ENCODE assay signal across 11 cellular contexts in the genomic region with DNA sequence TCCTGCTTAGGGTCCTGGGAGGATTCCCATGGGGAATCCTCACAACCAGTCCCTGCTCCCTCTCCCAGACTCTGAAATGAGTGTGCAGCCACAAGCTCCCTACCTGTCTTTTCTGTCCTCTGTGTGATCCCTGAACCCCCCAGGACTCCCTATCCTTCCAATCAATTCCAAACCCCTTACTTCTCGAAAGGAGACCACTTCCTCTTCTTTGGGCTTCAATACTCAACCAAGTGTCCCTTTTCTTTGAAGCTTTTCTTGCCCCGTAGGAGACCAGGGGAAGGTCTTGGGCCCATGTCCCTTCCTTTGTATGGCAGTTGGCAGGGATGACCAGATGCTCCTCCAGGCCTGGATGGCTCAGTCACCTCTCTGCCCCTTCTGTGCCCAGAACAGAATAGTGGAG. TPM values are rescaled to one million over a fixed set of nuclear protein-coding genes. Genes with fewer than 3 reads are reported as not detected.
A peak's percentile ranks its signal among the peaks of the same experiment; 100 is the strongest.
DNase-seq lines count a peak whose midpoint lies in the region; ATAC-seq and TF ChIP-seq lines count a peak whose summit lies in the region.
"Had no signal": no experiment of that assay in that cellular context is flagged by ENCODE, and none has a peak within 500 bp of the region (broad histone marks: within the 10 kb centered on the region; RNA-seq: fewer than 3 reads in every experiment).

No MANE protein-coding gene starts in this region.

- H3K4me3 ChIP-seq in lung (peak overlapping the region; percentile 34), thoracic aorta (peak overlapping the region; percentile 78)

- H3K36me3 Mint-ChIP-seq in activated CD4-positive, alpha-beta memory T cell treated with anti-CD3 and anti-CD28 coated beads for 36 hours, result no peaks in the 10 kb centered on the region
- no peaks in the 10 kb centered on the region for H3K36me3 Mint-ChIP-seq in activated CD4-positive, alpha-beta memory T cell treated with anti-CD3 and anti-CD28 coated beads, Interleukin-2, amount 10 ng/mL, durations not matched to agents 7 days and 5 days (ENCODE audit: low read depth)
- H3K36me3 Mint-ChIP-seq in activated naive CD8-positive, alpha-beta T cell, result no peaks in the 10 kb centered on the region

- H3K9me3 ChIP-seq in lung (ENCODE audit: control insufficient read depth in 2 of 2, insufficient read depth in 1 of 2, low read length in 1 of 2) (no peaks in the 10 kb centered on the region), thoracic aorta (no peaks in the 10 kb centered on the region)

- H3K9me3 Mint-ChIP-seq in activated CD4-positive, alpha-beta memory T cell treated with anti-CD3 and anti-CD28 coated beads for 36 hours, result no peaks in the 10 kb centered on the region
- H3K9me3 Mint-ChIP-seq in activated CD4-positive, alpha-beta memory T cell treated with anti-CD3 and anti-CD28 coated beads, Interleukin-2, amount 10 ng/mL, durations not matched to agents 7 days and 5 days, result no peaks in the 10 kb centered on the region
- no peaks in the 10 kb centered on the region for H3K9me3 Mint-ChIP-seq in activated naive CD8-positive, alpha-beta T cell (ENCODE audit: low read depth)

- intact Hi-C loops in activated CD4-positive, alpha-beta memory T cell treated with anti-CD3 and anti-CD28 coated beads for 36 hours (cut with micrococcal nuclease), result no loop called here

- H3K4me1 ChIP-seq in lung (ENCODE audit: control insufficient read depth in 2 of 2, insufficient read depth in 2 of 2, low read length in 2 of 2), result peaks cover 0 to 3% of the 10 kb centered on the region in 2 donors
- H3K4me1 ChIP-seq in thoracic aorta (ENCODE audit: control insufficient read depth in 1 of 2, low read depth in 2 of 2), result peaks cover 47 to 84% of the 10 kb centered on the region in 2 donors

- DNase-seq in activated CD4-positive, alpha-beta memory T cell treated with anti-CD3 and anti-CD28 coated beads for 36 hours, result no peak
- DNase-seq in activated CD4-positive, alpha-beta memory T cell treated with anti-CD3 and anti-CD28 coated beads, Interleukin-2, amount 10 ng/mL, durations not matched to agents 7 days and 5 days, result no peak
- no peak for DNase-seq in lung (ENCODE audit: low spot score)
- DNase-seq in thoracic aorta (ENCODE audit: low spot score), result no peak
- DNase-seq in retina, result no peak
- no peak for DNase-seq in NCI-H2196 (lab: John Stamatoyannopoulos, UW; ENCODE audit: unreplicated experiment)
- no peak for DNase-seq in inferior parietal cortex (ENCODE audit: extremely low spot score)
- DNase-seq: NCI-H1694 treated with DMSO at 0.1 percent for 48 hours had no signal

- H3K27ac ChIP-seq in lung (ENCODE audit: low read depth in 1 of 2, low read length in 1 of 2) (peak overlapping the region in 1 of 2 donors; percentile 48), thoracic aorta (peak overlapping the region; percentile 99 to 100)

- TF ChIP-seq CTCF in lung (IDR thresholded peaks at IDR 0.05; ENCODE audit: control extremely low read depth, extremely low read depth) (no peak), thoracic aorta (IDR thresholded peaks at IDR 0.05) (no peak)

- H3K27me3 Mint-ChIP-seq in activated CD4-positive, alpha-beta memory T cell treated with anti-CD3 and anti-CD28 coated beads for 36 hours, result peaks cover 14% of the 10 kb centered on the region
- H3K27me3 Mint-ChIP-seq in activated CD4-positive, alpha-beta memory T cell treated with anti-CD3 and anti-CD28 coated beads, Interleukin-2, amount 10 ng/mL, durations not matched to agents 7 days and 5 days, result peaks cover 33% of the 10 kb centered on the region
- H3K27me3 Mint-ChIP-seq in activated naive CD8-positive, alpha-beta T cell, result no peaks in the 10 kb centered on the region

- CTCF ChIA-PET in activated CD4-positive, alpha-beta memory T cell treated with anti-CD3 and anti-CD28 coated beads for 36 hours (lab: Charles Lee), result no interaction called here
- CTCF ChIA-PET in activated CD4-positive, alpha-beta memory T cell treated with anti-CD3 and anti-CD28 coated beads, Interleukin-2, amount 10 ng/mL, durations not matched to agents 7 days and 5 days (lab: Charles Lee), result no interaction called here

- peaks cover 8% of the 10 kb centered on the region for H3K4me1 Mint-ChIP-seq in activated CD4-positive, alpha-beta memory T cell treated with anti-CD3 and anti-CD28 coated beads for 36 hours (ENCODE audit: low read depth)
- peaks cover 4% of the 10 kb centered on the region for H3K4me1 Mint-ChIP-seq in activated CD4-positive, alpha-beta memory T cell treated with anti-CD3 and anti-CD28 coated beads, Interleukin-2, amount 10 ng/mL, durations not matched to agents 7 days and 5 days
- H3K4me1 Mint-ChIP-seq in activated naive CD8-positive, alpha-beta T cell (ENCODE audit: low read depth), result peaks cover 14% of the 10 kb centered on the region

- H3K27ac Mint-ChIP-seq in activated CD4-positive, alpha-beta memory T cell treated with anti-CD3 and anti-CD28 coated beads for 36 hours, result no peak overlapping the region
- no peak overlapping the region for H3K27ac Mint-ChIP-seq in activated CD4-positive, alpha-beta memory T cell treated with anti-CD3 and anti-CD28 coated beads, Interleukin-2, amount 10 ng/mL, durations not matched to agents 7 days and 5 days
- H3K27ac Mint-ChIP-seq in activated naive CD8-positive, alpha-beta T cell, result peak overlapping the region; percentile 86

- WGBS in lung, 2 donors, result 44 to 65% methylated on average over 2 of the region's 2 CpGs

- no peaks in the 10 kb centered on the region for H3K27me3 ChIP-seq in lung (ENCODE audit: control insufficient read depth, insufficient read depth)
- no peaks in the 10 kb centered on the region for H3K27me3 ChIP-seq in thoracic aorta (replicated peaks; ENCODE audit: insufficient read depth)

- H3K4me3 Mint-ChIP-seq in activated CD4-positive, alpha-beta memory T cell treated with anti-CD3 and anti-CD28 coated beads for 36 hours, result peak overlapping the region; percentile 34
- H3K4me3 Mint-ChIP-seq in activated CD4-positive, alpha-beta memory T cell treated with anti-CD3 and anti-CD28 coated beads, Interleukin-2, amount 10 ng/mL, durations not matched to agents 7 days and 5 days, result no peak overlapping the region
- H3K4me3 Mint-ChIP-seq in activated naive CD8-positive, alpha-beta T cell, result peak overlapping the region; percentile 89

- POLR2A ChIA-PET in activated CD4-positive, alpha-beta memory T cell treated with anti-CD3 and anti-CD28 coated beads for 36 hours (lab: Charles Lee), result no interaction called here
- POLR2A ChIA-PET in activated CD4-positive, alpha-beta memory T cell treated with anti-CD3 and anti-CD28 coated beads, Interleukin-2, amount 10 ng/mL, durations not matched to agents 7 days and 5 days (lab: Charles Lee), result interaction anchor here (1.1 to 1.6 kb wide), 3 partner anchors 8 to 17 kb away, joined by 3 to 8 read pairs (median 3); a partner anchor contains a TSS

- ATAC-seq in lung (ENCODE audit: insufficient read depth, low FRiP score) (no peak), thoracic aorta (ENCODE audit: insufficient number of reproducible peaks, low FRiP score, low read depth) (no peak)

- H3K36me3 ChIP-seq in lung (ENCODE audit: control insufficient read depth in 2 of 2, insufficient read depth in 2 of 2, low read length in 2 of 2) (peaks cover 0 to 15% of the 10 kb centered on the region in 2 donors), thoracic aorta (peaks cover 34% of the 10 kb centered on the region)

RNA-seq across cellular contexts. Expression of a gene that starts 1.7 kb away (rescaled TPM):
- total RNA-seq in activated CD4-positive, alpha-beta memory T cell treated with anti-CD3 and anti-CD28 coated beads for 36 hours, result 1 to 10 TPM; 5.5 to 6.6 TPM
- total RNA-seq in activated CD4-positive, alpha-beta memory T cell treated with anti-CD3 and anti-CD28 coated beads, Interleukin-2, amount 10 ng/mL, durations not matched to agents 7 days and 5 days, result under 1 TPM; 0.30 to 0.38 TPM
- 100 to 1,000 TPM in 1 of 2 donors, 10 to 100 TPM in 1; 43.4 to 124 TPM for total RNA-seq in lung
- polyA plus RNA-seq in lung, result 10 to 100 TPM; 68.3 to 69.0 TPM
- 1,000 to 10,000 TPM; 1,006 to 1,415 TPM for total RNA-seq in thoracic aorta

RNA-seq across cellular contexts. Expression of a gene that starts 17.5 kb away (rescaled TPM):
- total RNA-seq in activated CD4-positive, alpha-beta memory T cell treated with anti-CD3 and anti-CD28 coated beads for 36 hours, result 100 to 1,000 TPM; 189 to 212 TPM
- total RNA-seq in activated CD4-positive, alpha-beta memory T cell treated with anti-CD3 and anti-CD28 coated beads, Interleukin-2, amount 10 ng/mL, durations not matched to agents 7 days and 5 days, result 10 to 100 TPM; 82.3 to 84.6 TPM
- total RNA-seq in lung (10 to 100 TPM; 48.8 to 90.7 TPM), thoracic aorta (10 to 100 TPM; 38.7 to 43.8 TPM)
- 10 to 100 TPM; 61.9 to 80.7 TPM for polyA plus RNA-seq in lung

RNA-seq across cellular contexts. Expression of a gene that starts 23.5 kb away (rescaled TPM):
- total RNA-seq in activated CD4-positive, alpha-beta memory T cell treated with anti-CD3 and anti-CD28 coated beads for 36 hours, result 10 to 100 TPM; 32.5 to 32.7 TPM
- total RNA-seq in activated CD4-positive, alpha-beta memory T cell treated with anti-CD3 and anti-CD28 coated beads, Interleukin-2, amount 10 ng/mL, durations not matched to agents 7 days and 5 days, result 10 to 100 TPM; 29.4 to 30.7 TPM
- total RNA-seq in lung (10 to 100 TPM; 27.9 to 35.8 TPM), thoracic aorta (10 to 100 TPM; 70.0 to 78.7 TPM)
- polyA plus RNA-seq in lung, result 10 to 100 TPM; 17.9 to 19.1 TPM

RNA-seq across cellular contexts. Expression of a gene that starts 35.3 kb away (rescaled TPM):
- total RNA-seq in activated CD4-positive, alpha-beta memory T cell treated with anti-CD3 and anti-CD28 coated beads for 36 hours, result not detected
- not detected for total RNA-seq in activated CD4-positive, alpha-beta memory T cell treated with anti-CD3 and anti-CD28 coated beads, Interleukin-2, amount 10 ng/mL, durations not matched to agents 7 days and 5 days
- total RNA-seq in lung (10 to 100 TPM in 1 of 2 donors, not detected in 1; 13.0 TPM), thoracic aorta (not detected)
- under 1 TPM in 1 of 2 donors, not detected in 1; 0.08 TPM for polyA plus RNA-seq in lung
- total RNA-seq: lung microvascular endothelial cell; T-helper 1 cell treated with Interleukin-12 subunit alpha and Interleukin-12 subunit beta and Interleukin-4 antibody, amounts not matched to agents 30 ng/mL and 1 ng/mL, for 36 hours had no signal

RNA-seq across cellular contexts. Expression of a gene that starts 40.5 kb away (rescaled TPM):
- total RNA-seq in activated CD4-positive, alpha-beta memory T cell treated with anti-CD3 and anti-CD28 coated beads for 36 hours, result under 1 TPM; 0.26 to 0.27 TPM
- under 1 TPM in 1 of 2 experiments, not detected in 1; 0.43 TPM for total RNA-seq in activated CD4-positive, alpha-beta memory T cell treated with anti-CD3 and anti-CD28 coated beads, Interleukin-2, amount 10 ng/mL, durations not matched to agents 7 days and 5 days
- total RNA-seq in lung (under 1 TPM in 1 of 2 donors, not detected in 1; 0.85 TPM), thoracic aorta (1 to 10 TPM; 1.8 to 9.5 TPM)
- under 1 TPM; 0.63 to 0.83 TPM for polyA plus RNA-seq in lung

Comparison
In these comparisons a context has a peak if more than half of its experiments do, and no peak if none do; other contexts are left out.
1. RNA of a gene that starts 1.7 kb away (total RNA-seq): 1,006 to 1,415 TPM in thoracic aorta; 43.4 to 124 TPM in lung, 5.5 to 6.6 TPM in activated CD4-positive, alpha-beta memory T cell treated with anti-CD3 and anti-CD28 coated beads for 36 hours and 0.30 to 0.38 TPM in activated CD4-positive, alpha-beta memory T cell treated with anti-CD3 and anti-CD28 coated beads, Interleukin-2, amount 10 ng/mL, durations not matched to agents 7 days and 5 days; every median in the first group is over 4 times any median in the second.